24 cellular contexts compared by ENCODE assay signal in the genomic region with DNA sequence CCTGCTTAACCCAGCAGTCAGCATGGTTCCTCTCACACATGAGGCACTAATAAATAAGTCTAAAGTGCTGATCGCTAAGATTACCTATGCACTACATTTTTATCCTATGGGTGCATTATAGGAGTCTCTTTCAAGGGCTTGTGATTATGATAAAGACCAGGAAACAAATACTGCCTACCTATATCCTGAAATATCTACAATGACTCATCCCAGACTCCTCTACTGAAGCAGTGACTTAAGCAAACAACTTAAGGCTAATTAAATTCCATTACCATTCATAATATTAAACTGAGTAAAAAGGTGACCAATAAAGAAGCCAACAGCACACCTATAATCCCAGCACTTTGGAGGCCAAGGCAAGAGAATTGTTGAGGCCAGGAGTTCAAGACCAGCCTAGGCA.
DNase-seq lines count a peak whose midpoint lies in the region; ATAC-seq, FAIRE-seq and TF ChIP-seq lines count a peak whose summit lies in the region.
"Had no signal": no experiment of that assay in that cellular context is flagged by ENCODE, and none has a peak within 500 bp of the region (broad histone marks: within the 10 kb centered on the region; RNA-seq: fewer than 3 reads in every experiment).

No MANE protein-coding gene starts in this region.

- TF ChIP-seq CTCF in RWPE1 (conservative IDR thresholded peaks at IDR 0.05; ENCODE audit: low read depth) = no peak
- TF ChIP-seq CTCF in lower lobe of right lung (IDR thresholded peaks at IDR 0.05) = no peak

- no peak overlapping the region for H2BK120ac ChIP-seq in mesendoderm (ENCODE audit: low read depth, low read length)

- H3K27ac ChIP-seq in RWPE1 = no peak overlapping the region
- no peak overlapping the region for H3K27ac ChIP-seq in mesendoderm (ENCODE audit: low read depth, low read length)
- no peak overlapping the region for H3K27ac ChIP-seq in lower lobe of right lung
- H3K27ac ChIP-seq: neutrophil, skin epidermis, suprapubic skin had no signal

- H3K27me3 ChIP-seq in mesendoderm (ENCODE audit: insufficient read depth, low read length, poor library complexity) (no peaks in the 10 kb centered on the region), lower lobe of right lung (ENCODE audit: low read depth) (no peaks in the 10 kb centered on the region)
- H3K27me3 ChIP-seq: neutrophil, suprapubic skin had no signal

- H3K4me1 Mint-ChIP-seq in natural killer cell treated with Interleukin-12 subunit alpha and Interleukin-12 subunit beta and Interleukin-15 and Interleukin-18, amount 100 ng/mL, for 72 hours (ENCODE audit: low read depth in 2 of 2) = no peaks in the 10 kb centered on the region
- H3K4me1 Mint-ChIP-seq: activated CD4-positive, alpha-beta T cell treated with anti-CD3 and anti-CD28 coated beads for 36 hours; stimulated activated memory B cell treated with anti-CD40 and anti-IgM and Interleukin-4, amounts not matched to agents 10 μg/mL and 1 μg/mL and 100 μg/mL, for 72 hours had no signal

- no peak overlapping the region for H3K18ac ChIP-seq in mesendoderm (ENCODE audit: low read length)

- no peak overlapping the region for H4K8ac ChIP-seq in mesendoderm (ENCODE audit: low read depth, low read length)

- no peak overlapping the region for H3K4ac ChIP-seq in mesendoderm (ENCODE audit: low read depth, low read length)

- WGBS in mesendoderm (ENCODE audit: extremely low coverage, insufficient coverage, low lambda C conversion rate) = no CpG with 5 or more reads among the region's 1 CpG

- ATAC-seq in lower lobe of right lung = no peak
- no peak for ATAC-seq in natural killer cell treated with Interleukin-12 subunit alpha and Interleukin-12 subunit beta and Interleukin-15 and Interleukin-18, amount 100 ng/mL, for 72 hours
- ATAC-seq: activated CD4-positive, alpha-beta T cell treated with anti-CD3 and anti-CD28 coated beads for 36 hours; activated T-cell treated with anti-CD3 and anti-CD28 coated beads, Interleukin-2, amount 50 U/mL, for 72 hours; stimulated activated memory B cell treated with anti-CD40 and anti-IgM and Interleukin-4, amounts not matched to agents 10 μg/mL and 1 μg/mL and 100 μg/mL, for 72 hours had no signal

- no peak overlapping the region for H3K27ac Mint-ChIP-seq in natural killer cell treated with Interleukin-12 subunit alpha and Interleukin-12 subunit beta and Interleukin-15 and Interleukin-18, amount 100 ng/mL, for 72 hours
- H3K27ac Mint-ChIP-seq: activated CD4-positive, alpha-beta T cell treated with anti-CD3 and anti-CD28 coated beads for 36 hours; activated T-cell treated with anti-CD3 and anti-CD28 coated beads, Interleukin-2, amount 50 U/mL, for 72 hours; stimulated activated memory B cell treated with anti-CD40 and anti-IgM and Interleukin-4, amounts not matched to agents 10 μg/mL and 1 μg/mL and 100 μg/mL, for 72 hours; T-helper 1 cell treated with Interleukin-12 subunit alpha and Interleukin-12 subunit beta and Interleukin-4 antibody, amounts not matched to agents 30 μg/mL and 1 μg/mL, for 36 hours had no signal

- DNase-seq in DMS53 (lab: John Stamatoyannopoulos, UW) (peak; percentile 90), HT1080 (ENCODE audit: low read depth) (peak; percentile 73), RWPE1 (ENCODE audit: low spot score) (peak; percentile 90), mesendoderm (no peak), lower lobe of right lung (no peak), NCI-H2081 treated with DMSO at 0.1 percent for 48 hours (lab: John Stamatoyannopoulos, UW) (no peak)
- DNase-seq in natural killer cell treated with Interleukin-12 subunit alpha and Interleukin-12 subunit beta and Interleukin-15 and Interleukin-18, amount 100 ng/mL, for 72 hours (ENCODE audit: low spot score) = no peak
- DNase-seq: activated CD4-positive, alpha-beta T cell treated with anti-CD3 and anti-CD28 coated beads for 36 hours; activated naive CD4-positive, alpha-beta T cell treated with anti-CD3 and anti-CD28 coated beads, Interleukin-2, amount 50 U/mL, for 16 hours; activated T-cell treated with anti-CD3 and anti-CD28 coated beads, Interleukin-2, amount 50 U/mL, for 72 hours; central memory CD4-positive, alpha-beta T cell; DMS 273 treated with DMSO at 0.1 percent for 48 hours; foreskin fibroblast; GF-D8; hippocampal formation; NCI-H1417; NCI-H526 treated with DMSO at 0.1 percent for 48 hours had no signal

- CTCF ChIA-PET in RWPE1 (lab: Yijun Ruan, JAX) = no interaction called here

- peak; percentile 56 for FAIRE-seq in islet of Langerhans (lab: Jason Lieb, UNC)

- H3K56ac ChIP-seq in mesendoderm (ENCODE audit: low read length) = no peak overlapping the region

- no peak overlapping the region for H3K4me3 ChIP-seq in mesendoderm (ENCODE audit: low read length)
- H3K4me3 ChIP-seq in lower lobe of right lung = no peak overlapping the region
- H3K4me3 ChIP-seq: HAP-1, skin epidermis, suprapubic skin had no signal

- no peak overlapping the region for H2BK15ac ChIP-seq in mesendoderm (replicated peaks; ENCODE audit: low read depth)

- H3K4me2 ChIP-seq in mesendoderm (ENCODE audit: low read length) = no peak overlapping the region

- no peak overlapping the region for H3K9ac ChIP-seq in mesendoderm (ENCODE audit: low read length)

- no peaks in the 10 kb centered on the region for H3K27me3 Mint-ChIP-seq in natural killer cell treated with Interleukin-12 subunit alpha and Interleukin-12 subunit beta and Interleukin-15 and Interleukin-18, amount 100 ng/mL, for 72 hours
- H3K27me3 Mint-ChIP-seq: activated CD4-positive, alpha-beta T cell treated with anti-CD3 and anti-CD28 coated beads for 36 hours; stimulated activated memory B cell treated with anti-CD40 and anti-IgM and Interleukin-4, amounts not matched to agents 10 μg/mL and 1 μg/mL and 100 μg/mL, for 72 hours had no signal

- H3K4me1 ChIP-seq in mesendoderm (ENCODE audit: control insufficient read depth, low read depth, low read length) (no peaks in the 10 kb centered on the region), lower lobe of right lung (no peaks in the 10 kb centered on the region)
- H3K4me1 ChIP-seq: HAP-1, suprapubic skin had no signal

- H3K4me3 Mint-ChIP-seq in natural killer cell treated with Interleukin-12 subunit alpha and Interleukin-12 subunit beta and Interleukin-15 and Interleukin-18, amount 100 ng/mL, for 72 hours = no peak overlapping the region
- H3K4me3 Mint-ChIP-seq: activated CD4-positive, alpha-beta T cell treated with anti-CD3 and anti-CD28 coated beads for 36 hours; activated T-cell treated with anti-CD3 and anti-CD28 coated beads, Interleukin-2, amount 50 U/mL, for 72 hours; stimulated activated memory B cell treated with anti-CD40 and anti-IgM and Interleukin-4, amounts not matched to agents 10 μg/mL and 1 μg/mL and 100 μg/mL, for 72 hours; T-helper 1 cell treated with Interleukin-12 subunit alpha and Interleukin-12 subunit beta and Interleukin-4 antibody, amounts not matched to agents 30 μg/mL and 1 μg/mL, for 36 hours had no signal

- H2BK5ac ChIP-seq in mesendoderm (ENCODE audit: low read length) = no peak overlapping the region

- H4K5ac ChIP-seq in mesendoderm (ENCODE audit: low read length) = no peak overlapping the region

- H3K23ac ChIP-seq in mesendoderm (ENCODE audit: low read length) = no peak overlapping the region

- intact Hi-C loops in lower lobe of right lung (cut with DNase I) = no loop called here

- H3K36me3 Mint-ChIP-seq in natural killer cell treated with Interleukin-12 subunit alpha and Interleukin-12 subunit beta and Interleukin-15 and Interleukin-18, amount 100 ng/mL, for 72 hours = no peaks in the 10 kb centered on the region
- H3K36me3 Mint-ChIP-seq: stimulated activated memory B cell treated with anti-CD40 and anti-IgM and Interleukin-4, amounts not matched to agents 10 μg/mL and 1 μg/mL and 100 μg/mL, for 72 hours had no signal

- H3K9me3 ChIP-seq in lower lobe of right lung = no peaks in the 10 kb centered on the region
- H3K9me3 ChIP-seq: HAP-1, neutrophil had no signal

- POLR2A ChIA-PET in RWPE1 (lab: Yijun Ruan, JAX; ENCODE audit: low non-redundant PET) = no interaction called here

- H3K36me3 ChIP-seq in mesendoderm (ENCODE audit: control insufficient read depth, insufficient read depth, low read length) = no peaks in the 10 kb centered on the region
- no peaks in the 10 kb centered on the region for H3K36me3 ChIP-seq in lower lobe of right lung
- H3K36me3 ChIP-seq: HAP-1, neutrophil, suprapubic skin had no signal

- no peaks in the 10 kb centered on the region for H3K79me1 ChIP-seq in mesendoderm (ENCODE audit: low read length)

- peaks cover 15% of the 10 kb centered on the region for H3K9me3 Mint-ChIP-seq in natural killer cell treated with Interleukin-12 subunit alpha and Interleukin-12 subunit beta and Interleukin-15 and Interleukin-18, amount 100 ng/mL, for 72 hours
- H3K9me3 Mint-ChIP-seq: stimulated activated memory B cell treated with anti-CD40 and anti-IgM and Interleukin-4, amounts not matched to agents 10 μg/mL and 1 μg/mL and 100 μg/mL, for 72 hours; T-helper 1 cell treated with Interleukin-12 subunit alpha and Interleukin-12 subunit beta and Interleukin-4 antibody, amounts not matched to agents 30 μg/mL and 1 μg/mL, for 36 hours had no signal

- H2AK5ac ChIP-seq in mesendoderm (ENCODE audit: low read length) = no peak overlapping the region

- no peaks in the 10 kb centered on the region for H3K79me2 ChIP-seq in mesendoderm (ENCODE audit: control insufficient read depth, insufficient read depth, low read length)

Comparison
In these comparisons a context has a peak if more than half of its experiments do, and no peak if none do; other contexts are left out.
1. DNase-seq: peak in DMS53 (single experiment), HT1080 (single experiment) and RWPE1 (single experiment); none in mesendoderm (single experiment), lower lobe of right lung (single experiment), natural killer cell treated with Interleukin-12 subunit alpha and Interleukin-12 subunit beta and Interleukin-15 and Interleukin-18, amount 100 ng/mL, for 72 hours (single experiment) and NCI-H2081 treated with DMSO at 0.1 percent for 48 hours (single experiment).